ENCODE assay signal across 1 cellular context in the genomic region with DNA sequence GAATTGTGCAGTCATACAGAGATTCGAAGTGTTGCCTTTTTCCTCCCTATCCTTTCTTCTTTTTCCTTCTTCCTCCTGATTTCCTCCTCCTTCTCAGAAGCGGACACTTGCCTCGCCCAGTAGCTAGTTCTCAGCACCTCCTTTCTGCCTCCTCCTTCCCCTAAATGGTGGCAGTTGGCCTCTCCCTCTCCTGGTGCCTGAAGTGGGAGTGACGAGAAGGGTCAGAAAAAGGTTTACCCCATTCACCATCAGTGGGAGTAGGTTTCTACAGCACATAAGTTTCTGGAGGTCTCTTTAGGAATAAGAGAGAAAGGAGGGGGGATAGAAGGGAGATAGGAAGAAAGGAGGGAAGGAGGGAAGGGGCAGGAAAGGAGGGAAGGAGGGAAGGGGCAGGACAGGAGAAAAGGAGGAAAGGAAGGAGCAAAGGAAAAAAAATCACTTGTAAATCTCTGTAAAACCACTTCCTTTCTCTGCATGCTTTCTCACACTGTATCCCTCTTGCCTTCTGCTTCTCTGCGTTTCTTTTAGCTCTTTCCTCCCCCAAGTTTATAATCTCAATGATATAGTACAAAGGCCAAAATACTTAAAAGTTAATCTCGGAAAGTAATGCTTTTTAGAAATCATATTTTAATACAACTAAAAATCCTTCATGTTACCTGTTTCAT.
TF ChIP-seq lines count a peak whose summit lies in the region.

No MANE protein-coding gene starts in this region.

TF ChIP-seq in endothelial cell of umbilical vein, 7 proteins besides CTCF, POLR2A, EP300 and RAD21:
- TF ChIP-seq POLR2AphosphoS5 (IDR thresholded peaks at IDR 0.05; ENCODE audit: insufficient read depth, low read depth, low read length) (no peak), MYC (IDR thresholded peaks at IDR 0.05; ENCODE audit: low read depth, low read length) (no peak), FOS (IDR thresholded peaks at IDR 0.05; ENCODE audit: borderline replicate concordance, insufficient read depth, low read length) (no peak), EZH2 (IDR thresholded peaks at IDR 0.05; ENCODE audit: borderline replicate concordance, low read depth, low read length, severe bottlenecking) (no peak), JUN (IDR thresholded peaks at IDR 0.05; ENCODE audit: borderline replicate concordance, insufficient read depth, insufficient read length, low read depth) (no peak), GATA2 (IDR thresholded peaks at IDR 0.05; ENCODE audit: insufficient read depth, insufficient read length, low read depth, low read length) (no peak)
- TF ChIP-seq, protein P1, sequence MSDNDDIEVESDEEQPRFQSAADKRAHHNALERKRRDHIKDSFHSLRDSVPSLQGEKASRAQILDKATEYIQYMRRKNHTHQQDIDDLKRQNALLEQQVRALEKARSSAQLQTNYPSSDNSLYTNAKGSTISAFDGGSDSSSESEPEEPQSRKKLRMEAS (IDR thresholded peaks at IDR 0.05; ENCODE audit: insufficient read depth, insufficient read length): no peak
